ENCODE assay signal across 1 cellular context in the genomic region with DNA sequence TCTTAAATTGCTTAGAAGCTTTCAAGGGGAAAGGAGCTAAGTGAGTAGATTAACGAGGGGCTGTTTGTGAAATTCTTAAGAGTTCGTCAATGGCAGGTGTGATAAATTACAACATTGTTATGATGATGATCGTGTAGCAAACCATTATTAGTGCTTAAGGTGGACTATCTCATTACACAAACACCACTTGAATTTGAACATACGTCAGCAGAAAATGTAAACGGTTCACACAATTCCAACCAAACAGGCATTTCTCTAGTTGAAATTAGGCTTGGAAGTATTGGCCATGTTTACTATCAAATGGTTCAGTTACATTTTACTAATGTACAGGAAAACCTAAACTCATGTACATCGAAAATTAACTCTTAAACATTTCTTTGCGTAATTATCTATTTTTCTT.
TF ChIP-seq lines count a peak whose summit lies in the region.

No MANE protein-coding gene starts in this region.

TF ChIP-seq in H1, 55 proteins besides CTCF, POLR2A, EP300 and RAD21 (continued from another document):
- TF ChIP-seq CHD2 (IDR thresholded peaks at IDR 0.05; ENCODE audit: low read length) = no peak
